In genomic region chr7:100217934-100218333, GRCh38 we compare ENCODE assay signal across 6 cellular contexts. TPM values are rescaled to one million over a fixed set of nuclear protein-coding genes. Genes with fewer than 3 reads are reported as not detected.
DNase-seq lines count a peak whose midpoint lies in the region; ATAC-seq and TF ChIP-seq lines count a peak whose summit lies in the region.
"Not testable (repeated sequence)": the region's sequence is repeated elsewhere in the genome, so short reads cannot be mapped to it uniquely, and the experiment has no call there.

No MANE protein-coding gene starts in this region.

- 0% methylated on average over 1 of the region's 5 CpGs for WGBS in right lobe of liver (ENCODE audit: insufficient coverage, low coverage, low lambda C conversion rate, missing lambda C conversion rate)

- intact Hi-C loops in ascending aorta (cut with DNase I) = loop anchor here (5.0 kb wide), 1 partner anchor 86 kb away; no protein-coding TSS in a partner anchor
- intact Hi-C loops in right lobe of liver (cut with DNase I) = not testable (repeated sequence)

- H3K27ac ChIP-seq in ascending aorta, right lobe of liver: not testable (repeated sequence)

- not testable (repeated sequence) for H3K9me3 ChIP-seq in ascending aorta, right lobe of liver

- TF ChIP-seq POLR2A in right lobe of liver (IDR thresholded peaks at IDR 0.05) = not testable (repeated sequence)

- peaks cover 39% of the 10 kb centered on the region for H3K36me3 Mint-ChIP-seq in stimulated activated effector memory CD8-positive, alpha-beta T cell treated with anti-CD3 and anti-CD28 coated beads, Interleukin-12 subunit alpha, Interleukin-12 subunit beta, amount 100 ng/mL, for 72 hours

- H3K9me3 Mint-ChIP-seq in stimulated activated effector memory CD8-positive, alpha-beta T cell treated with anti-CD3 and anti-CD28 coated beads, Interleukin-12 subunit alpha, Interleukin-12 subunit beta, amount 100 ng/mL, for 72 hours = not testable (repeated sequence)

- not testable (repeated sequence) for H3K4me1 ChIP-seq in ascending aorta, right lobe of liver

- H3K4me1 Mint-ChIP-seq in stimulated activated effector memory CD8-positive, alpha-beta T cell treated with anti-CD3 and anti-CD28 coated beads, Interleukin-12 subunit alpha, Interleukin-12 subunit beta, amount 100 ng/mL, for 72 hours = peaks cover 55% of the 10 kb centered on the region

- DNase-seq in GM13977 (ENCODE audit: low spot score) = not testable (repeated sequence)
- peak; percentile 38 for DNase-seq in KG1 (lab: John Stamatoyannopoulos, UW)
- peak in 4 of 5 donors; percentile 44 to 76 (median 62) for DNase-seq in T-helper 1 cell
- DNase-seq in ascending aorta (ENCODE audit: low spot score in 2 of 2) = peak in 1 of 2 donors; percentile 92
- peak; percentile 84 to 89 (median 88) for DNase-seq in right lobe of liver
- DNase-seq in stimulated activated effector memory CD8-positive, alpha-beta T cell treated with anti-CD3 and anti-CD28 coated beads, Interleukin-12 subunit alpha, Interleukin-12 subunit beta, amount 100 ng/mL, for 72 hours (ENCODE audit: low spot score in 2 of 2) = peak; percentile 67 to 92

- not testable (repeated sequence) for H3K27me3 ChIP-seq in ascending aorta, right lobe of liver

- ATAC-seq in right lobe of liver = peak in 2 of 4 donors; percentile 17 to 40
- ATAC-seq in stimulated activated effector memory CD8-positive, alpha-beta T cell treated with anti-CD3 and anti-CD28 coated beads, Interleukin-12 subunit alpha, Interleukin-12 subunit beta, amount 100 ng/mL, for 72 hours = peak; percentile 1

- H3K4me3 Mint-ChIP-seq in stimulated activated effector memory CD8-positive, alpha-beta T cell treated with anti-CD3 and anti-CD28 coated beads, Interleukin-12 subunit alpha, Interleukin-12 subunit beta, amount 100 ng/mL, for 72 hours = peak overlapping the region; percentile 78

- H3K36me3 ChIP-seq in ascending aorta = peaks cover 4 to 12% of the 10 kb centered on the region in 2 donors
- not testable (repeated sequence) for H3K36me3 ChIP-seq in right lobe of liver

- TF ChIP-seq CTCF in GM13977 (IDR thresholded peaks at IDR 0.05; ENCODE audit: extremely low read depth, insufficient read depth, missing control alignments) = peak; percentile 61
- TF ChIP-seq CTCF in ascending aorta (IDR thresholded peaks at IDR 0.05) = peak; percentile 21 to 55 (median 48)
- peak; percentile 33 to 66 (median 55) for TF ChIP-seq CTCF in right lobe of liver (IDR thresholded peaks at IDR 0.05)

- peak overlapping the region; percentile 95 for H3K27ac Mint-ChIP-seq in stimulated activated effector memory CD8-positive, alpha-beta T cell treated with anti-CD3 and anti-CD28 coated beads, Interleukin-12 subunit alpha, Interleukin-12 subunit beta, amount 100 ng/mL, for 72 hours

- in situ Hi-C loops in GM13977 (cut with MboI; ENCODE audit: low pct_unique_long_range_greater_than_20kb, low sequenced_read_pairs, unreplicated experiment) = not testable (repeated sequence)

- H3K4me3 ChIP-seq in ascending aorta, right lobe of liver: not testable (repeated sequence)

RNA-seq across cellular contexts. Expression of gene PVRIG, which starts 1.8 kb away (rescaled TPM):
- 27.8 TPM for total RNA-seq in ascending aorta
- under 1 TPM in 3 of 6 experiments, not detected in 3; 0.17 to 0.89 (median 0.37) TPM for total RNA-seq in right lobe of liver

RNA-seq across cellular contexts. Expression of gene STAG3, which starts 40.2 kb away (rescaled TPM):
- total RNA-seq in ascending aorta = not detected
- 1 to 10 TPM in 4 of 6 experiments, under 1 TPM in 2; 0.81 to 5.9 (median 4.4) TPM for total RNA-seq in right lobe of liver

RNA-seq across cellular contexts. Expression of gene GPC2, which starts 40.8 kb away (rescaled TPM):
- total RNA-seq in ascending aorta = not detected
- total RNA-seq in right lobe of liver = under 1 TPM in 2 of 6 experiments, not detected in 4; 0.35 to 0.40 TPM

RNA-seq across cellular contexts. Expression of gene GAL3ST4, which starts 49.5 kb away (rescaled TPM):
- total RNA-seq in ascending aorta (3.5 TPM), right lobe of liver (1 to 10 TPM in 1 of 6 experiments, under 1 TPM in 4, not detected in 1; 0.12 to 1.1 (median 0.56) TPM)

RNA-seq across cellular contexts. Expression of gene TRAPPC14, which starts 59.4 kb away (rescaled TPM):
- total RNA-seq in ascending aorta (22.0 TPM), right lobe of liver (10 to 100 TPM in 4 of 6 experiments, 1 to 10 TPM in 2; 8.2 to 14.6 (median 10.3) TPM)

Comparison
In these comparisons a context has a peak if more than half of its experiments do, and no peak if none do; other contexts are left out.
1. RNA of gene PVRIG, which starts 1.8 kb away (total RNA-seq): 27.8 TPM in ascending aorta (single experiment); 0.17 to 0.89 TPM in right lobe of liver; every median in the first group is over 10 times any median in the second.
2. Peak in every context shown above with its lines, with median percentiles within 50 percentile points of each other: CTCF ChIP-seq.